Comparison of ENCODE assay signal across 9 cellular contexts in the genomic region with DNA sequence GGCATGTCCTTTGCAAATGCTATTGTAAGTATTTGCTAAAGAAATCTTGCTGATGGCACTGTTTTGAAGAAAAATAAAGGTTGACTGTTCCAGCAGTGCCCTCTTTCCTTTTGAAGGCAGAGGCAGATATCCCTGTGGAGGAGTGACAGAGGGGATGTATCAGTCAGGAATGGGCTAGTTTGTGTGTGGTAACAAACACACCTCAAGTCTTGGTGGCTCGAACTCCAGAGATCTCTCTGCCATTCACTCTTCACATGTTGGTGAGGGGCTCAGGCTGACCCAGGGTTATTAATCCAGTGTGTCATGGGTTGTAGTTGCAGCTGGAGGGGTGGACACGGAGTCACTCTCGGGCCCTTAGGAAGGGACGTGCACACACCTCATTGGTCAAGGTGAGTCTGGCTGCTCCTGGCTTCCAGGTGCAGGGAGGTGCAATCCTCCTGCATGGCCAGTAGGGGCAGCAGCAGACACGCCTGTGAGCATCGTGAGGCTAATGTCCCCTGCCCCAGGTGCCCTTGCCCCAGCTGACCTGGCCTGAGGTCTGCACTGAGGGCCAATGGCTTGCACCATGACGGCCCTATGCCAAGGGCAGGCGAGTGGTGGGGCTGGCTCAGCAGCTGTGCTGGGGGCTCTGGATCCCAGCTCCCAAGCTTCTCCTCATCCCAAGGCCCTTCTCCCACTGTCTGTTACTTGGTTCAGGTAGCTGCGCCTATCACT.
DNase-seq lines count a peak whose midpoint lies in the region; ATAC-seq, FAIRE-seq and TF ChIP-seq lines count a peak whose summit lies in the region.
"Had no signal": no experiment of that assay in that cellular context is flagged by ENCODE, and none has a peak within 500 bp of the region (broad histone marks: within the 10 kb centered on the region; RNA-seq: fewer than 3 reads in every experiment).

No MANE protein-coding gene starts in this region.

- H3K4me3 ChIP-seq in bronchial epithelial cell (ENCODE audit: low read depth, low read length) = no peak overlapping the region
- no peak overlapping the region for H3K4me3 ChIP-seq in parathyroid adenoma (ENCODE audit: low read depth, low read length)

- H3K4me2 ChIP-seq in parathyroid adenoma (ENCODE audit: low read length) = no peak overlapping the region

- H3K9me3 ChIP-seq in parathyroid adenoma (ENCODE audit: control insufficient read depth, low read length) = no peaks in the 10 kb centered on the region

- H3K36me3 ChIP-seq in bronchial epithelial cell (ENCODE audit: control insufficient read depth, insufficient read depth, low read length) = no peaks in the 10 kb centered on the region
- H3K36me3 ChIP-seq in parathyroid adenoma (ENCODE audit: control insufficient read depth, insufficient read depth, low read length) = no peaks in the 10 kb centered on the region

- peak; percentile 60 for FAIRE-seq in HTR-8/SVneo (lab: Jason Lieb, UNC)
- FAIRE-seq in bronchial epithelial cell (lab: Jason Lieb, UNC) = no peak
- FAIRE-seq: colon had no signal

- ATAC-seq in GM21381 (IDR thresholded peaks at IDR 0.05; ENCODE audit: unreplicated experiment) = no peak
- no peak for ATAC-seq in GM18520 (IDR thresholded peaks at IDR 0.05; ENCODE audit: unreplicated experiment)

- no peak overlapping the region for H3K9ac ChIP-seq in parathyroid adenoma

- H3K27me3 ChIP-seq in bronchial epithelial cell (ENCODE audit: control insufficient read depth, insufficient read depth, low read length) (no peaks in the 10 kb centered on the region), parathyroid adenoma (ENCODE audit: control insufficient read depth, insufficient read depth, low read length) (no peaks in the 10 kb centered on the region)

- DNase-seq in ELR (ENCODE audit: low read depth) = peak; percentile 30
- DNase-seq in HTR-8/SVneo (ENCODE audit: insufficient read length, low spot score) = peak; percentile 36
- DNase-seq in bronchial epithelial cell (ENCODE audit: low read depth) = no peak
- DNase-seq in HCEC 1CT = no peak
- DNase-seq in nucleus accumbens (lab: John Stamatoyannopoulos, UW) = no peak

- no peaks in the 10 kb centered on the region for H3K4me1 ChIP-seq in parathyroid adenoma

- H2AFZ ChIP-seq in parathyroid adenoma = no peak overlapping the region

- H3K27ac ChIP-seq in parathyroid adenoma = no peak overlapping the region

- peak; percentile 59 for TF ChIP-seq CTCF in bronchial epithelial cell (IDR thresholded peaks at IDR 0.05; ENCODE audit: insufficient read depth, low read length, severe bottlenecking)
- peak; percentile 36 for TF ChIP-seq CTCF in parathyroid adenoma (IDR thresholded peaks at IDR 0.05)

- H3K79me2 ChIP-seq in parathyroid adenoma = no peaks in the 10 kb centered on the region

Comparison
In these comparisons a context has a peak if more than half of its experiments do, and no peak if none do; other contexts are left out.
1. DNase-seq: peak in ELR (single experiment) and HTR-8/SVneo (single experiment); none in bronchial epithelial cell (single experiment), HCEC 1CT (single experiment) and nucleus accumbens (0 of 56).